ENCODE assay signal across 11 cellular contexts in genomic region chr14:96225745-96226151, GRCh38. TPM values are rescaled to one million over a fixed set of nuclear protein-coding genes. Genes with fewer than 3 reads are reported as not detected.
DNase-seq lines count a peak whose midpoint lies in the region; ATAC-seq and TF ChIP-seq lines count a peak whose summit lies in the region.
"Had no signal": no experiment of that assay in that cellular context is flagged by ENCODE, and none has a peak within 500 bp of the region (broad histone marks: within the 10 kb centered on the region; RNA-seq: fewer than 3 reads in every experiment).

No MANE protein-coding gene starts in this region.

- no peaks in the 10 kb centered on the region for H3K27me3 ChIP-seq in MG63
- no peaks in the 10 kb centered on the region for H3K27me3 ChIP-seq in esophagus (ENCODE audit: control insufficient read depth in 1 of 2, insufficient read depth in 2 of 2, low read length in 2 of 2)

- peak; percentile 93 for DNase-seq in AG20443 (ENCODE audit: low spot score)
- peak; percentile 71 for DNase-seq in MG63
- DNase-seq in neural crest cell (ENCODE audit: low read depth, low spot score), result no peak
- no peak for DNase-seq in NCI-H1694 (lab: John Stamatoyannopoulos, UW)
- no peak for DNase-seq in foreskin melanocyte
- no peak for DNase-seq in activated naive CD4-positive, alpha-beta T cell treated with Interleukin-2 at 50 U/mL for 16 hours
- DNase-seq: DND-41, NCI-H345 had no signal

- H3K4me1 Mint-ChIP-seq in neural crest cell, result no peaks in the 10 kb centered on the region
- H3K4me1 Mint-ChIP-seq: activated naive CD4-positive, alpha-beta T cell treated with anti-CD3 and anti-CD28 coated beads, Interleukin-2, amount 50 U/mL, for 24 hours had no signal

- peak; percentile 19 for TF ChIP-seq CTCF in neural crest cell (conservative IDR thresholded peaks at IDR 0.05)

- H3K4me3 ChIP-seq in MG63 (no peak overlapping the region), esophagus (ENCODE audit: low read depth in 1 of 2, low read length in 2 of 2) (no peak overlapping the region)

- H3K4me1 ChIP-seq in esophagus (ENCODE audit: control insufficient read depth in 2 of 2, insufficient read depth in 2 of 2, low read length in 1 of 2), result peaks cover 0 to 17% of the 10 kb centered on the region in 2 donors

- no peaks in the 10 kb centered on the region for H3K9me3 ChIP-seq in MG63
- H3K9me3 ChIP-seq in esophagus (ENCODE audit: control insufficient read depth in 2 of 2, insufficient read depth in 1 of 2, low read depth in 1 of 2, low read length in 1 of 2), result no peaks in the 10 kb centered on the region

- H3K4me3 Mint-ChIP-seq in neural crest cell, result no peak overlapping the region
- H3K4me3 Mint-ChIP-seq: activated naive CD4-positive, alpha-beta T cell treated with anti-CD3 and anti-CD28 coated beads, Interleukin-2, amount 50 U/mL, for 24 hours had no signal

- H3K9me3 Mint-ChIP-seq in neural crest cell, result peaks cover 2% of the 10 kb centered on the region

- H3K36me3 ChIP-seq in MG63, result no peaks in the 10 kb centered on the region; the same call in 1 of the 2 replicates
- peaks cover 0 to 2% of the 10 kb centered on the region in 2 donors for H3K36me3 ChIP-seq in esophagus (ENCODE audit: control insufficient read depth in 2 of 2, insufficient read depth in 2 of 2, low read length in 1 of 2)

- H3K27ac Mint-ChIP-seq in neural crest cell (ENCODE audit: unreplicated experiment), result no peak overlapping the region
- H3K27ac Mint-ChIP-seq: activated naive CD4-positive, alpha-beta T cell treated with anti-CD3 and anti-CD28 coated beads, Interleukin-2, amount 50 U/mL, for 24 hours had no signal

- no peaks in the 10 kb centered on the region for H3K36me3 Mint-ChIP-seq in neural crest cell (ENCODE audit: low read depth)
- H3K36me3 Mint-ChIP-seq: activated naive CD4-positive, alpha-beta T cell treated with anti-CD3 and anti-CD28 coated beads, Interleukin-2, amount 50 U/mL, for 24 hours had no signal

- ATAC-seq in GM19395 (IDR thresholded peaks at IDR 0.05; ENCODE audit: unreplicated experiment), result no peak

- peak overlapping the region; percentile 82 to 91 for H3K27ac ChIP-seq in esophagus (ENCODE audit: low read depth in 2 of 2, low read length in 1 of 2)

- 23 to 36% methylated on average over 5 of the region's 5 CpGs for WGBS in esophagus, 2 donors

- H3K27me3 Mint-ChIP-seq in neural crest cell (ENCODE audit: low read depth), result no peaks in the 10 kb centered on the region

RNA-seq across cellular contexts. Expression of gene BDKRB2, which starts 21.1 kb away (rescaled TPM):
- total RNA-seq in MG63 (2014; rRNA removed; shearing (Covaris generic); ENCODE audit: low replicate concordance), result 8.0 and 8.8 TPM in 2 replicates
- 10 to 100 TPM in 1 of 2 donors, 1 to 10 TPM in 1; 8.2 to 15.1 TPM for polyA plus RNA-seq in esophagus
- total RNA-seq in neural crest cell, result 0.09 and 0.18 TPM in 2 replicates

RNA-seq across cellular contexts. Expression of gene BDKRB1, which starts 30.3 kb away (rescaled TPM):
- 30.5 and 40.5 TPM in 2 replicates for total RNA-seq in MG63 (2014; rRNA removed; shearing (Covaris generic); ENCODE audit: low replicate concordance)
- 10 to 100 TPM; 13.4 to 18.5 TPM for polyA plus RNA-seq in esophagus
- total RNA-seq in neural crest cell, result not detected in 2 replicates

Comparison
In these comparisons a context has a peak if more than half of its experiments do, and no peak if none do; other contexts are left out.
1. DNase-seq: peak in AG20443 (single experiment) and MG63 (single experiment); none in neural crest cell (single experiment), NCI-H1694 (single experiment), foreskin melanocyte (single experiment) and activated naive CD4-positive, alpha-beta T cell treated with Interleukin-2 at 50 U/mL for 16 hours (single experiment).
2. RNA of gene BDKRB1, which starts 30.3 kb away (total RNA-seq): 30.5 to 40.5 TPM in MG63; not detected in neural crest cell; every median in the first group is over 10 times any median in the second.